17 cellular contexts compared by ENCODE assay signal in the genomic region with DNA sequence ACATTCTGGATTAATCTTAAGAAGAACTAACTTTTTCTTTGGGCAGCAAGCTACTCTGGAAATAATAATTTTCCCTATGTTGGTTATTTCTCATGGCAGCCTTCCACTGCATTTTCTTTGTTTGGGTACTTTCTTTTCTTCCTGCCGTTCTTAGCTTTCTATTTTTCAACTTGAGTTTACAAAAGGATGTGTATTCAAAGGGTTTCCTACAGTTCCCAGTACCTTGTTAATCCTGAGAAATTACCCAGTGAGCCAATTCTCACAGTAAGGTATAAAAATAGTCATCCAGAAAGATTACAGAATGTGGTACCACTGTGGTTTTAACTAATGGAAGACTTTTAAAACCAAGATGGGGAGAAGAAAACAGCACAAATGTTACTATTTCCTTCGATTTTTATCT. TPM values are rescaled to one million over a fixed set of nuclear protein-coding genes. Genes with fewer than 3 reads are reported as not detected.
DNase-seq lines count a peak whose midpoint lies in the region; TF ChIP-seq lines count a peak whose summit lies in the region.
"Had no signal": no experiment of that assay in that cellular context is flagged by ENCODE, and none has a peak within 500 bp of the region (broad histone marks: within the 10 kb centered on the region; RNA-seq: fewer than 3 reads in every experiment).

No MANE protein-coding gene starts in this region.

- no peaks in the 10 kb centered on the region for H3K9me3 ChIP-seq in spleen
- H3K9me3 ChIP-seq: MG63 had no signal

- H3K4me3 ChIP-seq in ACC112 (ENCODE audit: low read depth, low read length), result peak overlapping the region; percentile 9; the same call in 1 of the 2 replicates
- H3K4me3 ChIP-seq in spleen, result no peak overlapping the region
- H3K4me3 ChIP-seq: MG63 had no signal

- TF ChIP-seq CTCF in VCaP (conservative IDR thresholded peaks at IDR 0.05), result no peak
- TF ChIP-seq CTCF in spleen (IDR thresholded peaks at IDR 0.05 in 8 of 11, conservative IDR thresholded peaks at IDR 0.05 in 3 of 11), result no peak

- H3K36me3 ChIP-seq in ACC112 (ENCODE audit: insufficient read depth, low read length) (peaks cover 6% of the 10 kb centered on the region), spleen (peaks cover 0 to 29% (median 4%) of the 10 kb centered on the region in 6 donors)

- intact Hi-C loops in spleen (cut with DNase I; ENCODE audit: low total_unique reads), result no loop called here

- H3K79me2 ChIP-seq in ACC112 (ENCODE audit: control insufficient read depth, insufficient read depth, low read length, unreplicated experiment), result peaks cover 2% of the 10 kb centered on the region

- WGBS in spleen, 5 donors, result 21 to 28% (median 25%) methylated on average over 2 of the region's 2 CpGs

- peak; percentile 17 for DNase-seq in dermis blood vessel endothelial cell
- DNase-seq in spleen, result no peak
- DNase-seq in SKM-1 (lab: John Stamatoyannopoulos, UW; ENCODE audit: unreplicated experiment), result no peak
- DNase-seq in D341Med (ENCODE audit: low spot score), result no peak
- DNase-seq in NK-92 treated with Interleukin-12 subunit alpha and Interleukin-12 subunit beta, amount 100 ng/mL, for 24 hours (lab: John Stamatoyannopoulos, UW), result no peak
- DNase-seq in central memory CD4-positive, alpha-beta T cell, result no peak
- DNase-seq: C1 segment of cervical spinal cord, DND-41, GOT3, MG63, NCI-H1092, NCI-H1694, NCI-H2227 treated with DMSO at 0.1 percent for 48 hours, NCI-H524 had no signal

- H3K27ac ChIP-seq in ACC112 (ENCODE audit: low read depth, low read length) (no peak overlapping the region), VCaP (peak overlapping the region; percentile 8), spleen (peak overlapping the region in 5 of 8 donors; percentile 2 to 44 (median 8))
- H3K27ac ChIP-seq: KMS-11 had no signal

- H3K27me3 ChIP-seq in ACC112 (ENCODE audit: insufficient read depth, low read length), result no peaks in the 10 kb centered on the region
- H3K27me3 ChIP-seq in spleen (replicated peaks in 1 of 7), result no peaks in the 10 kb centered on the region
- H3K27me3 ChIP-seq: MG63 had no signal

- no peak overlapping the region for H2AFZ ChIP-seq in ACC112 (ENCODE audit: low read length, unreplicated experiment)

- TF ChIP-seq POLR2A in spleen (IDR thresholded peaks at IDR 0.05), result no peak

- H3K4me1 ChIP-seq in ACC112 (ENCODE audit: control insufficient read depth, insufficient read depth, low read length, unreplicated experiment) (peaks cover 22% of the 10 kb centered on the region), spleen (peaks cover 0 to 39% (median 15%) of the 10 kb centered on the region in 6 donors)

RNA-seq across cellular contexts. Expression of a gene that starts 20.2 kb away (rescaled TPM):
- total RNA-seq in dermis blood vessel endothelial cell (0.33 and 0.68 TPM in 2 replicates), spleen (1 to 10 TPM in 6 of 7 donors, not detected in 1; 2.3 to 5.4 (median 3.3) TPM)
- under 1 TPM; 0.19 to 0.43 (median 0.24) TPM for polyA plus RNA-seq in spleen
